10 cellular contexts compared by ENCODE assay signal in genomic region chr7:26329520-26330269, GRCh38. TPM values are rescaled to one million over a fixed set of nuclear protein-coding genes. Genes with fewer than 3 reads are reported as not detected.
DNase-seq lines count a peak whose midpoint lies in the region; ATAC-seq, FAIRE-seq and TF ChIP-seq lines count a peak whose summit lies in the region.
"Had no signal": no experiment of that assay in that cellular context is flagged by ENCODE, and none has a peak within 500 bp of the region (broad histone marks: within the 10 kb centered on the region; RNA-seq: fewer than 3 reads in every experiment).

No MANE protein-coding gene starts in this region.

- no peak overlapping the region for H3K4me3 ChIP-seq in gastroesophageal sphincter

- peak; percentile 91 for FAIRE-seq in GM18507 (lab: Jason Lieb, UNC)

- BruUV-seq in MCF 10A (replicated peaks; lab: Mats Ljungman, UMichigan) = no TSS peak

- TF ChIP-seq EP300 in gastroesophageal sphincter (IDR thresholded peaks at IDR 0.05) = no peak

- no peak for TF ChIP-seq POLR2A in gastroesophageal sphincter (IDR thresholded peaks at IDR 0.05)

- CTCF ChIA-PET in activated B cell treated with CpG ODN at 0.5 μM for 24 hours (lab: Charles Lee) (interaction anchor here (1.2 to 1.6 kb wide), 2 partner anchors 12 to 35 kb away, joined by 3 to 7 read pairs; no protein-coding TSS in a partner anchor), MCF 10A (lab: Yijun Ruan, JAX) (interaction anchor here (0.6 to 1.0 kb wide), 3 partner anchors 65 to 91 kb away, joined by 3 to 6 read pairs (median 4); no protein-coding TSS in a partner anchor)
- CTCF ChIA-PET in activated CD4-positive, alpha-beta T cell treated with anti-CD3 and anti-CD28 coated beads for 36 hours (lab: Charles Lee) = no interaction called here

- H3K9me3 Mint-ChIP-seq in activated B cell treated with CpG ODN at 0.5 μM for 24 hours = no peaks in the 10 kb centered on the region
- H3K9me3 Mint-ChIP-seq in MCF 10A (ENCODE audit: unreplicated experiment) = no peaks in the 10 kb centered on the region
- H3K9me3 Mint-ChIP-seq in activated CD4-positive, alpha-beta T cell treated with anti-CD3 and anti-CD28 coated beads for 36 hours (ENCODE audit: low read depth) = peaks cover 2% of the 10 kb centered on the region

- H3K4me3 Mint-ChIP-seq in activated B cell treated with CpG ODN at 0.5 μM for 24 hours (peak overlapping the region; percentile 74), MCF 10A (ENCODE audit: unreplicated experiment) (no peak overlapping the region)
- no peak overlapping the region for H3K4me3 Mint-ChIP-seq in activated CD4-positive, alpha-beta T cell treated with anti-CD3 and anti-CD28 coated beads for 36 hours
- H3K4me3 Mint-ChIP-seq: nephron progenitor cell had no signal

- no peak overlapping the region for H3K27ac ChIP-seq in gastroesophageal sphincter

- H3K27me3 Mint-ChIP-seq in activated B cell treated with CpG ODN at 0.5 μM for 24 hours = no peaks in the 10 kb centered on the region
- no peaks in the 10 kb centered on the region for H3K27me3 Mint-ChIP-seq in MCF 10A (ENCODE audit: insufficient read depth, unreplicated experiment)
- H3K27me3 Mint-ChIP-seq in activated CD4-positive, alpha-beta T cell treated with anti-CD3 and anti-CD28 coated beads for 36 hours = no peaks in the 10 kb centered on the region

- POLR2A ChIA-PET in activated B cell treated with CpG ODN at 0.5 μM for 24 hours (lab: Charles Lee) (interaction anchor here (0.6 to 1.2 kb wide), 3 partner anchors 15 to 136 kb away, joined by 3 to 6 read pairs (median 3); no protein-coding TSS in a partner anchor), MCF 10A (lab: Yijun Ruan, JAX) (interaction anchor here (0.7 kb wide), 1 partner anchor 131 kb away, joined by 3 read pairs; no protein-coding TSS in a partner anchor)
- POLR2A ChIA-PET in activated CD4-positive, alpha-beta T cell treated with anti-CD3 and anti-CD28 coated beads for 36 hours (lab: Charles Lee) = no interaction called here

- peak; percentile 46 for ATAC-seq in HG03196 (IDR thresholded peaks at IDR 0.05; ENCODE audit: unreplicated experiment)
- ATAC-seq in activated B cell treated with CpG ODN at 0.5 μM for 24 hours (ENCODE audit: low read depth) = peak; percentile 76
- no peak for ATAC-seq in activated CD4-positive, alpha-beta T cell treated with anti-CD3 and anti-CD28 coated beads for 36 hours
- no peak for ATAC-seq in HG03378 (IDR thresholded peaks at IDR 0.05; ENCODE audit: unreplicated experiment)
- ATAC-seq in gastroesophageal sphincter = no peak

- intact Hi-C loops in activated B cell treated with CpG ODN at 0.5 μM for 24 hours (cut with micrococcal nuclease) = loop anchor here (1.0 kb wide), 3 partner anchors 8 to 15 kb away; no protein-coding TSS in a partner anchor
- intact Hi-C loops in MCF 10A (cut with micrococcal nuclease) = no loop called here
- intact Hi-C loops in activated CD4-positive, alpha-beta T cell treated with anti-CD3 and anti-CD28 coated beads for 36 hours (cut with DNase I, micrococcal nuclease) = no loop called here

- TF ChIP-seq CTCF in activated B cell treated with CpG ODN at 0.5 μM for 24 hours (IDR thresholded peaks at IDR 0.05) (no peak), MCF 10A (IDR thresholded peaks at IDR 0.05; ENCODE audit: unreplicated experiment) (no peak), gastroesophageal sphincter (IDR thresholded peaks at IDR 0.05) (no peak)

- no peaks in the 10 kb centered on the region for H3K36me3 ChIP-seq in gastroesophageal sphincter

- no peaks in the 10 kb centered on the region for H3K27me3 ChIP-seq in gastroesophageal sphincter

- H3K4me1 Mint-ChIP-seq in activated B cell treated with CpG ODN at 0.5 μM for 24 hours (peaks cover 76% of the 10 kb centered on the region), MCF 10A (ENCODE audit: insufficient read depth, unreplicated experiment) (no peaks in the 10 kb centered on the region)
- H3K4me1 Mint-ChIP-seq in activated CD4-positive, alpha-beta T cell treated with anti-CD3 and anti-CD28 coated beads for 36 hours = peaks cover 15% of the 10 kb centered on the region

- WGBS in gastroesophageal sphincter (ENCODE audit: low coverage in 1 of 2), 2 donors = 79 to 97% methylated on average over 5 to 6 of the region's 13 CpGs

- H3K4me1 ChIP-seq in gastroesophageal sphincter = no peaks in the 10 kb centered on the region

- H3K36me3 Mint-ChIP-seq in activated B cell treated with CpG ODN at 0.5 μM for 24 hours (ENCODE audit: low read depth) = peaks cover 8% of the 10 kb centered on the region
- H3K36me3 Mint-ChIP-seq in MCF 10A (ENCODE audit: insufficient read depth, unreplicated experiment) = no peaks in the 10 kb centered on the region
- peaks cover 3% of the 10 kb centered on the region for H3K36me3 Mint-ChIP-seq in activated CD4-positive, alpha-beta T cell treated with anti-CD3 and anti-CD28 coated beads for 36 hours (ENCODE audit: low read depth)

- DNase-seq in GM18507 (ENCODE audit: extremely low spot score, insufficient read length, low read depth) = no peak
- DNase-seq in activated B cell treated with CpG ODN at 0.5 μM for 24 hours = peak; percentile 30
- peak; percentile 53 for DNase-seq in pons (ENCODE audit: low spot score)
- no peak for DNase-seq in MCF 10A (ENCODE audit: unreplicated experiment)
- no peak for DNase-seq in activated CD4-positive, alpha-beta T cell treated with anti-CD3 and anti-CD28 coated beads for 36 hours
- DNase-seq: NCI-H1105, nephron progenitor cell had no signal

- H3K9me3 ChIP-seq in gastroesophageal sphincter = peaks cover 0 to 14% (median 0%) of the 10 kb centered on the region in 3 donors

- peak overlapping the region; percentile 95 for H3K27ac Mint-ChIP-seq in activated B cell treated with CpG ODN at 0.5 μM for 24 hours
- no peak overlapping the region for H3K27ac Mint-ChIP-seq in MCF 10A (ENCODE audit: low read depth, unreplicated experiment)
- H3K27ac Mint-ChIP-seq in activated CD4-positive, alpha-beta T cell treated with anti-CD3 and anti-CD28 coated beads for 36 hours = no peak overlapping the region

RNA-seq across cellular contexts. Expression of gene SNX10, which starts 38.0 kb away (rescaled TPM):
- total RNA-seq in activated B cell treated with CpG ODN at 0.5 μM for 24 hours (28.9 and 32.3 TPM in 2 replicates), MCF 10A (2022) (7.1 and 8.0 TPM in 2 replicates), gastroesophageal sphincter (1 to 10 TPM; 1.9 to 6.9 (median 4.0) TPM)
- 10 to 100 TPM; 28.1 to 35.5 TPM for total RNA-seq in activated CD4-positive, alpha-beta T cell treated with anti-CD3 and anti-CD28 coated beads for 36 hours

Comparison
In these comparisons a context has a peak if more than half of its experiments do, and no peak if none do; other contexts are left out.
1. DNase-seq: peak in activated B cell treated with CpG ODN at 0.5 μM for 24 hours (single experiment) and pons (single experiment); none in GM18507 (single experiment), MCF 10A (single experiment) and activated CD4-positive, alpha-beta T cell treated with anti-CD3 and anti-CD28 coated beads for 36 hours (single experiment).
2. ATAC-seq: peak in HG03196 (single experiment) and activated B cell treated with CpG ODN at 0.5 μM for 24 hours (single experiment); none in activated CD4-positive, alpha-beta T cell treated with anti-CD3 and anti-CD28 coated beads for 36 hours (single experiment), HG03378 (single experiment) and gastroesophageal sphincter (single experiment).